In the genomic region with DNA sequence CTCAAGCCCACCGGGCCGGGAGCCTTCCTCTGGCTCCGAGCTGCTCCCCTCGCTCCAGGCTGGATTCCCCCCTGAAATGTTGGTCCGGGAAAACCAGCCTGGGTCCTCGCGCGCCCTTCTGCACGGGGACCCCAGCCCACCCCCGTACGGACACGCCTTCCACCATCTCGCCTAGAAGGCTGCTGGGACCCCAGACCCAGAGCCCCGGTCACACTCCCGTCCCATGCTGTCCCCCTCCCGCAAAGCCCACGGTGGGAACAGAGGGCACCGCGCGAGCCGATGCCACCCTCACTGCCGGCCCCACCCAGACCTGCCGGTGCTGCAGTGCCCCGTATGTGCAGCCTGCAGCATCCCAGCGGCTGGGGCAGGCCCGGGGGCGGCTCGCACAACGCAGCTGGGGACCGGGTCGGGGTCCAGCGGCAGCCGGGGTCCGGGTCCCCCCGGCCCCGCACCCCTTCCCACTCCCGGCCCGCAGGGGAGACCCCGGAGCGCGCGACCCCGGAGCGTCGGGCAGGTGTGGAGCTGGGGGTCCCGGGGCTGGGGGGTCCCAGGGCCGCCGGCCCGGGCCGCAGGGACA, we compare ENCODE assay signal across 9 cellular contexts. TPM values are rescaled to one million over a fixed set of nuclear protein-coding genes. Genes with fewer than 3 reads are reported as not detected.
A peak's percentile ranks its signal among the peaks of the same experiment; 100 is the strongest.
DNase-seq lines count a peak whose midpoint lies in the region; ATAC-seq lines count a peak whose summit lies in the region.
"Had no signal": no experiment of that assay in that cellular context is flagged by ENCODE, and none has a peak within 500 bp of the region (broad histone marks: within the 10 kb centered on the region; RNA-seq: fewer than 3 reads in every experiment).

No MANE protein-coding gene starts in this region.

- H3K9me3 Mint-ChIP-seq in activated naive CD4-positive, alpha-beta T cell treated with anti-CD3 and anti-CD28 coated beads, Interleukin-2, amount 50 U/mL, for 72 hours = no peaks in the 10 kb centered on the region

- peak overlapping the region; percentile 34 for H3K4me3 ChIP-seq in Jurkat, Clone E6-1 (ENCODE audit: low read length)

- H3K27ac Mint-ChIP-seq in activated naive CD4-positive, alpha-beta T cell treated with anti-CD3 and anti-CD28 coated beads, Interleukin-2, amount 50 U/mL, for 72 hours = peak overlapping the region; percentile 89 to 94

- peaks cover 26 to 47% of the 10 kb centered on the region in 2 donors for H3K36me3 Mint-ChIP-seq in activated naive CD4-positive, alpha-beta T cell treated with anti-CD3 and anti-CD28 coated beads, Interleukin-2, amount 50 U/mL, for 72 hours

- peak; percentile 23 to 25 for ATAC-seq in activated naive CD4-positive, alpha-beta T cell treated with anti-CD3 and anti-CD28 coated beads, Interleukin-2, amount 50 U/mL, for 72 hours
- ATAC-seq in HG02938 (IDR thresholded peaks at IDR 0.05; ENCODE audit: unreplicated experiment) = no peak

- DNase-seq in Jurkat, Clone E6-1 (ENCODE audit: low read depth, low spot score) = no peak
- no peak for DNase-seq in activated naive CD4-positive, alpha-beta T cell treated with anti-CD3 and anti-CD28 coated beads, Interleukin-2, amount 50 U/mL, for 72 hours (ENCODE audit: low spot score in 2 of 2)
- DNase-seq in iPS-NIHi11 (ENCODE audit: low spot score) = peak; percentile 54
- peak; percentile 63 for DNase-seq in stimulated activated CD8-positive, alpha-beta memory T cell treated with anti-CD3 and anti-CD28 coated beads, Interleukin-4, amount 100 ng/mL, for 48 hours
- no peak for DNase-seq in DMS79 treated with DMSO at 0.1 percent for 48 hours (lab: John Stamatoyannopoulos, UW)
- DNase-seq in SIG-M5 (lab: John Stamatoyannopoulos, UW) = no peak
- no peak for DNase-seq in DMS 273 (lab: John Stamatoyannopoulos, UW; ENCODE audit: unreplicated experiment)

RNA-seq across cellular contexts. Expression of gene SPOCK2, which starts 0.9 kb away (rescaled TPM):
- polyA plus RNA-seq in Jurkat, Clone E6-1 (2012; ENCODE audit: insufficient read depth, insufficient read length) = 1.2 TPM
- 100 to 1,000 TPM; 170 to 209 TPM for total RNA-seq in activated naive CD4-positive, alpha-beta T cell treated with anti-CD3 and anti-CD28 coated beads, Interleukin-2, amount 50 U/mL, for 72 hours
- total RNA-seq: HT1080 had no signal

Comparison
In these comparisons a context has a peak if more than half of its experiments do, and no peak if none do; other contexts are left out.
1. DNase-seq: peak in iPS-NIHi11 (single experiment) and stimulated activated CD8-positive, alpha-beta memory T cell treated with anti-CD3 and anti-CD28 coated beads, Interleukin-4, amount 100 ng/mL, for 48 hours (single experiment); none in Jurkat, Clone E6-1 (single experiment), activated naive CD4-positive, alpha-beta T cell treated with anti-CD3 and anti-CD28 coated beads, Interleukin-2, amount 50 U/mL, for 72 hours (0 of 2), DMS79 treated with DMSO at 0.1 percent for 48 hours (single experiment), SIG-M5 (single experiment) and DMS 273 (single experiment).